Comparison of ENCODE assay signal across 20 cellular contexts in genomic region chr10:132690401-132690800, GRCh38.
DNase-seq lines count a peak whose midpoint lies in the region; ATAC-seq, FAIRE-seq and TF ChIP-seq lines count a peak whose summit lies in the region.
"Had no signal": no experiment of that assay in that cellular context is flagged by ENCODE, and none has a peak within 500 bp of the region (broad histone marks: within the 10 kb centered on the region; RNA-seq: fewer than 3 reads in every experiment).

No MANE protein-coding gene starts in this region.

- FAIRE-seq in HTR-8/SVneo (lab: Jason Lieb, UNC) = no peak
- FAIRE-seq: A204.1, RCC 7860 had no signal

- H3K4me1 ChIP-seq in mucosa of descending colon (ENCODE audit: low read depth) (no peaks in the 10 kb centered on the region), tibial artery (peaks cover 0 to under 1% (median 0%) of the 10 kb centered on the region in 4 donors)
- H3K4me1 ChIP-seq: HAP-1 had no signal

- H3K27ac ChIP-seq in coronary artery = no peak overlapping the region
- H3K27ac ChIP-seq in tibial artery = no peak overlapping the region
- H3K27ac ChIP-seq: C4-2B had no signal

- DNase-seq in Right ventricle myocardium superior (peak; percentile 21), left cardiac atrium (no peak), coronary artery (ENCODE audit: low spot score) (peak; percentile 59), mucosa of descending colon (peak in 2 of 3 donors; percentile 10 to 22), tibial artery (peak; percentile 8 to 35), DMS114 treated with DMSO at 0.1 percent for 48 hours (lab: John Stamatoyannopoulos, UW; ENCODE audit: unreplicated experiment) (no peak), NCI-H748 treated with DMSO at 0.1 percent for 48 hours (lab: John Stamatoyannopoulos, UW) (no peak), HTR-8/SVneo (ENCODE audit: insufficient read length, low spot score) (no peak)
- DNase-seq: DMS79, NCI-H1105, NCI-H146, NCI-H2029, NCI-H226, NCI-H510A treated with DMSO at 0.1 percent for 48 hours, NCI-H774, SHP77 had no signal

- H3K4me3 ChIP-seq in coronary artery = no peak overlapping the region
- no peak overlapping the region for H3K4me3 ChIP-seq in mucosa of descending colon
- no peak overlapping the region for H3K4me3 ChIP-seq in tibial artery
- H3K4me3 ChIP-seq: HAP-1 had no signal

- peaks cover 3% of the 10 kb centered on the region for H3K9me3 ChIP-seq in mucosa of descending colon
- no peaks in the 10 kb centered on the region for H3K9me3 ChIP-seq in tibial artery
- H3K9me3 ChIP-seq: HAP-1 had no signal

- H3K27me3 ChIP-seq in tibial artery = no peaks in the 10 kb centered on the region

- ATAC-seq in Right ventricle myocardium superior (ENCODE audit: poor library complexity) = no peak
- ATAC-seq in left cardiac atrium = no peak
- no peak for ATAC-seq in mucosa of descending colon

- H3K36me3 ChIP-seq in mucosa of descending colon (ENCODE audit: low read depth) (no peaks in the 10 kb centered on the region), tibial artery (peaks cover 15 to 27% (median 16%) of the 10 kb centered on the region in 3 donors)
- H3K36me3 ChIP-seq: HAP-1 had no signal

- TF ChIP-seq CTCF in coronary artery (IDR thresholded peaks at IDR 0.05) = no peak
- no peak for TF ChIP-seq CTCF in mucosa of descending colon (IDR thresholded peaks at IDR 0.05)
- TF ChIP-seq CTCF in tibial artery (IDR thresholded peaks at IDR 0.05) = no peak

- intact Hi-C loops in Right ventricle myocardium superior (cut with DNase I) (no loop called here), left cardiac atrium (cut with DNase I) (no loop called here), mucosa of descending colon (cut with DNase I, micrococcal nuclease) (no loop called here), tibial artery (cut with DNase I; ENCODE audit: low total_unique reads) (no loop called here)

Comparison
In these comparisons a context has a peak if more than half of its experiments do, and no peak if none do; other contexts are left out.
1. DNase-seq: peak in Right ventricle myocardium superior (single experiment), coronary artery (single experiment), mucosa of descending colon (2 of 3) and tibial artery (2 of 2); none in left cardiac atrium (single experiment), DMS114 treated with DMSO at 0.1 percent for 48 hours (single experiment), NCI-H748 treated with DMSO at 0.1 percent for 48 hours (single experiment) and HTR-8/SVneo (single experiment).